Comparison of ENCODE assay signal across 1 cellular context in genomic region chr10:13831711-13832110, GRCh38.
TF ChIP-seq lines count a peak whose summit lies in the region.

No MANE protein-coding gene starts in this region.

TF ChIP-seq in GM23338, 12 proteins besides CTCF, POLR2A, EP300 and RAD21 (continued from another document):
- TF ChIP-seq, protein P1, sequence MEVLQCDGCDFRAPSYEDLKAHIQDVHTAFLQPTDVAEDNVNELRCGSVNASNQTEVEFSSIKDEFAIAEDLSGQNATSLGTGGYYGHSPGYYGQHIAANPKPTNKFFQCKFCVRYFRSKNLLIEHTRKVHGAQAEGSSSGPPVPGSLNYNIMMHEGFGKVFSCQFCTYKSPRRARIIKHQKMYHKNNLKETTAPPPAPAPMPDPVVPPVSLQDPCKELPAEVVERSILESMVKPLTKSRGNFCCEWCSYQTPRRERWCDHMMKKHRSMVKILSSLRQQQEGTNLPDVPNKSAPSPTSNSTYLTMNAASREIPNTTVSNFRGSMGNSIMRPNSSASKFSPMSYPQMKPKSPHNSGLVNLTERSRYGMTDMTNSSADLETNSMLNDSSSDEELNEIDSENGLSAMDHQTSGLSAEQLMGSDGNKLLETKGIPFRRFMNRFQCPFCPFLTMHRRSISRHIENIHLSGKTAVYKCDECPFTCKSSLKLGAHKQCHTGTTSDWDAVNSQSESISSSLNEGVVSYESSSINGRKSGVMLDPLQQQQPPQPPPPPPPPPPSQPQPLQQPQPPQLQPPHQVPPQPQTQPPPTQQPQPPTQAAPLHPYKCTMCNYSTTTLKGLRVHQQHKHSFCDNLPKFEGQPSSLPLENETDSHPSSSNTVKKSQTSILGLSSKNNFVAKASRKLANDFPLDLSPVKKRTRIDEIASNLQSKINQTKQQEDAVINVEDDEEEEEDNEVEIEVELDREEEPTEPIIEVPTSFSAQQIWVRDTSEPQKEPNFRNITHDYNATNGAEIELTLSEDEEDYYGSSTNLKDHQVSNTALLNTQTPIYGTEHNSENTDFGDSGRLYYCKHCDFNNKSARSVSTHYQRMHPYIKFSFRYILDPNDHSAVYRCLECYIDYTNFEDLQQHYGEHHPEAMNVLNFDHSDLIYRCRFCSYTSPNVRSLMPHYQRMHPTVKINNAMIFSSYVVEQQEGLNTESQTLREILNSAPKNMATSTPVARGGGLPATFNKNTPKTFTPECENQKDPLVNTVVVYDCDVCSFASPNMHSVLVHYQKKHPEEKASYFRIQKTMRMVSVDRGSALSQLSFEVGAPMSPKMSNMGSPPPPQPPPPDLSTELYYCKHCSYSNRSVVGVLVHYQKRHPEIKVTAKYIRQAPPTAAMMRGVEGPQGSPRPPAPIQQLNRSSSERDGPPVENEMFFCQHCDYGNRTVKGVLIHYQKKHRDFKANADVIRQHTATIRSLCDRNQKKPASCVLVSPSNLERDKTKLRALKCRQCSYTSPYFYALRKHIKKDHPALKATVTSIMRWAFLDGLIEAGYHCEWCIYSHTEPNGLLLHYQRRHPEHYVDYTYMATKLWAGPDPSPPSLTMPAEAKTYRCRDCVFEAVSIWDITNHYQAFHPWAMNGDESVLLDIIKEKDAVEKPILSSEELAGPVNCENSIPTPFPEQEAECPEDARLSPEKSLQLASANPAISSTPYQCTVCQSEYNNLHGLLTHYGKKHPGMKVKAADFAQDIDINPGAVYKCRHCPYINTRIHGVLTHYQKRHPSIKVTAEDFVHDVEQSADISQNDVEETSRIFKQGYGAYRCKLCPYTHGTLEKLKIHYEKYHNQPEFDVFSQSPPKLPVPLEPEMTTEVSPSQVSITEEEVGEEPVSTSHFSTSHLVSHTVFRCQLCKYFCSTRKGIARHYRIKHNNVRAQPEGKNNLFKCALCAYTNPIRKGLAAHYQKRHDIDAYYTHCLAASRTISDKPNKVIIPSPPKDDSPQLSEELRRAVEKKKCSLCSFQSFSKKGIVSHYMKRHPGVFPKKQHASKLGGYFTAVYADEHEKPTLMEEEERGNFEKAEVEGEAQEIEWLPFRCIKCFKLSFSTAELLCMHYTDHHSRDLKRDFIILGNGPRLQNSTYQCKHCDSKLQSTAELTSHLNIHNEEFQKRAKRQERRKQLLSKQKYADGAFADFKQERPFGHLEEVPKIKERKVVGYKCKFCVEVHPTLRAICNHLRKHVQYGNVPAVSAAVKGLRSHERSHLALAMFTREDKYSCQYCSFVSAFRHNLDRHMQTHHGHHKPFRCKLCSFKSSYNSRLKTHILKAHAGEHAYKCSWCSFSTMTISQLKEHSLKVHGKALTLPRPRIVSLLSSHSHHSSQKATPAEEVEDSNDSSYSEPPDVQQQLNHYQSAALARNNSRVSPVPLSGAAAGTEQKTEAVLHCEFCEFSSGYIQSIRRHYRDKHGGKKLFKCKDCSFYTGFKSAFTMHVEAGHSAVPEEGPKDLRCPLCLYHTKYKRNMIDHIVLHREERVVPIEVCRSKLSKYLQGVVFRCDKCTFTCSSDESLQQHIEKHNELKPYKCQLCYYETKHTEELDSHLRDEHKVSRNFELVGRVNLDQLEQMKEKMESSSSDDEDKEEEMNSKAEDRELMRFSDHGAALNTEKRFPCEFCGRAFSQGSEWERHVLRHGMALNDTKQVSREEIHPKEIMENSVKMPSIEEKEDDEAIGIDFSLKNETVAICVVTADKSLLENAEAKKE (CRISPR knock-in tag; IDR thresholded peaks at IDR 0.05) = no peak
- TF ChIP-seq EZH2phosphoT487 (IDR thresholded peaks at IDR 0.05; ENCODE audit: unreplicated experiment) (no peak), EZH2 (IDR thresholded peaks at IDR 0.05; ENCODE audit: low read depth, unreplicated experiment) (no peak), STAT1 (IDR thresholded peaks at IDR 0.05; ENCODE audit: unreplicated experiment) (no peak)
